1 cellular context compared by ENCODE assay signal in genomic region chr19:49580264-49581006, GRCh38.
TF ChIP-seq lines count a peak whose summit lies in the region.

TSS of gene NOSIP (minus strand) at chr19:49580556. CDS start at chr19:49560691, 19,865 bp downstream.

TF ChIP-seq in WTC11, 78 proteins besides CTCF, POLR2A, EP300 and RAD21 (continued from another document and continues in another):
- TF ChIP-seq AFF4 (CRISPR knock-in tag; IDR thresholded peaks at IDR 0.05; ENCODE audit: borderline replicate concordance) (no peak; the same call in 1 of the 2 replicates), ERG (CRISPR knock-in tag; IDR thresholded peaks at IDR 0.05) (no peak), ZNF281 (CRISPR knock-in tag; IDR thresholded peaks at IDR 0.05) (no peak), CREM (CRISPR knock-in tag; IDR thresholded peaks at IDR 0.05) (no peak), TEAD1 (CRISPR knock-in tag; IDR thresholded peaks at IDR 0.05) (no peak; the same call in none of the 2 replicates), EMX1 (CRISPR knock-in tag; IDR thresholded peaks at IDR 0.05) (no peak), E2F4 (CRISPR knock-in tag; IDR thresholded peaks at IDR 0.05; ENCODE audit: borderline replicate concordance, low read depth) (no peak), ZNF219 (CRISPR knock-in tag; IDR thresholded peaks at IDR 0.05; ENCODE audit: borderline replicate concordance) (no peak), ATF3 (CRISPR knock-in tag; conservative IDR thresholded peaks at IDR 0.05) (no peak), SMAD3 (CRISPR knock-in tag; IDR thresholded peaks at IDR 0.05; ENCODE audit: borderline replicate concordance) (no peak), ZNF232 (CRISPR knock-in tag; IDR thresholded peaks at IDR 0.05) (peak; percentile 88), CREB1 (CRISPR knock-in tag; IDR thresholded peaks at IDR 0.05) (no peak), ZMAT4 (CRISPR knock-in tag; IDR thresholded peaks at IDR 0.05) (no peak), ZNF423 (CRISPR knock-in tag; IDR thresholded peaks at IDR 0.05) (no peak), ZSCAN18 (CRISPR knock-in tag; IDR thresholded peaks at IDR 0.05) (no peak), SP1 (CRISPR knock-in tag; conservative IDR thresholded peaks at IDR 0.05) (peak; percentile 97), NR2C2 (CRISPR knock-in tag; IDR thresholded peaks at IDR 0.05) (no peak), ATF1 (CRISPR knock-in tag; IDR thresholded peaks at IDR 0.05) (no peak), ZNF671 (CRISPR knock-in tag; IDR thresholded peaks at IDR 0.05) (no peak), FOXJ3 (CRISPR knock-in tag; IDR thresholded peaks at IDR 0.05; ENCODE audit: borderline replicate concordance) (no peak), ATF6 (CRISPR knock-in tag; IDR thresholded peaks at IDR 0.05) (no peak), ZBTB43 (CRISPR knock-in tag; IDR thresholded peaks at IDR 0.05) (peak; percentile 55; the same call in 1 of the 2 replicates), JAZF1 (CRISPR knock-in tag; IDR thresholded peaks at IDR 0.05) (no peak), ZNF512 (CRISPR knock-in tag; IDR thresholded peaks at IDR 0.05; ENCODE audit: borderline replicate concordance) (no peak), MYBL2 (CRISPR knock-in tag; IDR thresholded peaks at IDR 0.05) (peak; percentile 50; the same call in 1 of the 2 replicates), ZNF317 (CRISPR knock-in tag; IDR thresholded peaks at IDR 0.05; ENCODE audit: borderline replicate concordance, low read depth) (no peak), RELA (CRISPR knock-in tag; IDR thresholded peaks at IDR 0.05; ENCODE audit: borderline replicate concordance) (no peak), FOXP1 (CRISPR knock-in tag; IDR thresholded peaks at IDR 0.05; ENCODE audit: borderline replicate concordance) (no peak), ETV6 (CRISPR knock-in tag; IDR thresholded peaks at IDR 0.05) (peak; percentile 97), NFE2L1 (CRISPR knock-in tag; IDR thresholded peaks at IDR 0.05) (no peak), ZNF532 (CRISPR knock-in tag; IDR thresholded peaks at IDR 0.05; ENCODE audit: borderline replicate concordance) (no peak)
